ENCODE assay signal across 2 cellular contexts in genomic region chr6:106631356-106631755, GRCh38.
TF ChIP-seq lines count a peak whose summit lies in the region.

No MANE protein-coding gene starts in this region.

TF ChIP-seq in GM12891, 5 proteins besides CTCF, POLR2A, EP300 and RAD21:
- no peak for TF ChIP-seq POU2F2 (IDR thresholded peaks at IDR 0.05; ENCODE audit: low read depth, low read length)
- TF ChIP-seq TAF1 (IDR thresholded peaks at IDR 0.05; ENCODE audit: low read depth, low read length) = no peak
- TF ChIP-seq PAX5 (IDR thresholded peaks at IDR 0.05; ENCODE audit: insufficient read depth, low read length, severe bottlenecking) = no peak
- no peak for TF ChIP-seq SPI1 (IDR thresholded peaks at IDR 0.05; ENCODE audit: low read depth, low read length)
- no peak for TF ChIP-seq POLR2AphosphoS5 (IDR thresholded peaks at IDR 0.05; ENCODE audit: low read depth, low read length)

TF ChIP-seq in K562, 482 proteins besides CTCF, POLR2A, EP300 and RAD21:
- TF ChIP-seq ZBTB34 (CRISPR knock-in tag; IDR thresholded peaks at IDR 0.05) (no peak), NR1H2 (CRISPR knock-in tag; IDR thresholded peaks at IDR 0.05) (no peak), FOXM1 (IDR thresholded peaks at IDR 0.05; ENCODE audit: low read depth) (no peak), FOXM1 (CRISPR knock-in tag; IDR thresholded peaks at IDR 0.05; ENCODE audit: low read depth) (no peak), DACH1 (IDR thresholded peaks at IDR 0.05; ENCODE audit: partially characterized antibody) (no peak), CBX8 (IDR thresholded peaks at IDR 0.05; ENCODE audit: borderline replicate concordance, extremely low read depth, low read depth, low read length, poor library complexity, severe bottlenecking) (no peak), SIN3A (IDR thresholded peaks at IDR 0.05; ENCODE audit: borderline replicate concordance in 2 of 2, control insufficient read depth in 1 of 2, low read depth in 2 of 2, low read length in 2 of 2) (no peak), ZNF445 (CRISPR knock-in tag; IDR thresholded peaks at IDR 0.05; ENCODE audit: low read depth) (no peak)
